10 cellular contexts compared by ENCODE assay signal in genomic region chr18:31042391-31043181, GRCh38. TPM values are rescaled to one million over a fixed set of nuclear protein-coding genes. Genes with fewer than 3 reads are reported as not detected.
A peak's percentile ranks its signal among the peaks of the same experiment; 100 is the strongest.
DNase-seq lines count a peak whose midpoint lies in the region; ATAC-seq and TF ChIP-seq lines count a peak whose summit lies in the region.
"Had no signal": no experiment of that assay in that cellular context is flagged by ENCODE, and none has a peak within 500 bp of the region (broad histone marks: within the 10 kb centered on the region; RNA-seq: fewer than 3 reads in every experiment).

TSS of gene DSC3 (minus strand) at chr18:31042742. CDS start at chr18:31042660, 82 bp downstream.

- peak; percentile 71 for ATAC-seq in mucosa of descending colon

- BruUV-seq in OCI-LY7 (replicated peaks; lab: Mats Ljungman, UMichigan): no TSS peak

- H3K36me3 ChIP-seq in mucosa of descending colon (ENCODE audit: low read depth) (no peaks in the 10 kb centered on the region), OCI-LY7 (ENCODE audit: insufficient read depth, low read length) (no peaks in the 10 kb centered on the region)

- intact Hi-C loops in dorsolateral prefrontal cortex (cut with DNase I): no loop called here
- intact Hi-C loops in mucosa of descending colon (cut with DNase I, micrococcal nuclease): no loop called here
- intact Hi-C loops in OCI-LY7 (cut with micrococcal nuclease; ENCODE audit: unreplicated experiment): no loop called here

- H3K4me1 ChIP-seq in mucosa of descending colon (ENCODE audit: low read depth) (peaks cover 18% of the 10 kb centered on the region), OCI-LY7 (ENCODE audit: insufficient read depth, low read length, poor library complexity, severe bottlenecking) (no peaks in the 10 kb centered on the region)

- H3K9me3 ChIP-seq in mucosa of descending colon: no peaks in the 10 kb centered on the region
- no peaks in the 10 kb centered on the region for H3K9me3 ChIP-seq in OCI-LY7 (ENCODE audit: low read length)

- CTCF ChIA-PET in OCI-LY7 (lab: Charles Lee; ENCODE audit: unreplicated experiment): no interaction called here

- H3K27ac ChIP-seq in dorsolateral prefrontal cortex (no peak within 1 kb of the TSS), OCI-LY7 (ENCODE audit: low read depth, low read length, poor library complexity, severe bottlenecking) (no peak within 1 kb of the TSS)

- no peak within 1 kb of the TSS for H2AFZ ChIP-seq in OCI-LY7 (ENCODE audit: low read length)

- no peaks in the 10 kb centered on the region for H3K9me2 ChIP-seq in OCI-LY7 (ENCODE audit: insufficient read depth, low read length)

- no peaks in the 10 kb centered on the region for H4K20me1 ChIP-seq in OCI-LY7 (ENCODE audit: insufficient read depth, low read length)

- peak within 1 kb of the TSS in 50 of 59 donors; percentile 2 to 61 (median 28) for H3K4me3 ChIP-seq in dorsolateral prefrontal cortex
- H3K4me3 ChIP-seq in mucosa of descending colon: no peak within 1 kb of the TSS
- H3K4me3 ChIP-seq in OCI-LY7 (ENCODE audit: low read depth, low read length, poor library complexity, severe bottlenecking): no peak within 1 kb of the TSS

- TF ChIP-seq CTCF in dorsolateral prefrontal cortex (IDR thresholded peaks at IDR 0.05 in 54 of 56, conservative IDR thresholded peaks at IDR 0.05 in 2 of 56; ENCODE audit: low read depth in 1 of 56, partially characterized antibody in 56 of 56): no peak
- no peak for TF ChIP-seq CTCF in mucosa of descending colon (IDR thresholded peaks at IDR 0.05)
- no peak for TF ChIP-seq CTCF in OCI-LY7 (conservative IDR thresholded peaks at IDR 0.05; ENCODE audit: low read length)

- peak; percentile 61 for DNase-seq in 8988T
- DNase-seq in LoVo (ENCODE audit: low spot score): peak; percentile 59
- DNase-seq in dorsolateral prefrontal cortex: no peak
- DNase-seq in mucosa of descending colon: peak; percentile 20 to 50 (median 49)
- DNase-seq in OCI-LY7 (ENCODE audit: low spot score): no peak
- no peak for DNase-seq in amniotic stem cell (lab: John Stamatoyannopoulos, UW)
- DNase-seq in anterior cingulate cortex (lab: John Stamatoyannopoulos, UW): no peak
- DNase-seq in NCI-H2196 (lab: John Stamatoyannopoulos, UW; ENCODE audit: unreplicated experiment): no peak

- POLR2A ChIA-PET in OCI-LY7 (lab: Charles Lee): no interaction called here

- peaks cover 4 to 74% (median 61%) of the 10 kb centered on the region in 45 donors for H3K27me3 ChIP-seq in dorsolateral prefrontal cortex

- no peak within 1 kb of the TSS for H3K4me2 ChIP-seq in OCI-LY7 (ENCODE audit: low read length)

- no peaks in the 10 kb centered on the region for H3K79me2 ChIP-seq in OCI-LY7 (ENCODE audit: insufficient read depth, low read depth, low read length)

RNA-seq across cellular contexts. Expression of gene DSC3, which starts in this region (rescaled TPM):
- 1 to 10 TPM in 1 of 120 experiments, under 1 TPM in 29, not detected in 90; 0.03 to 1.5 (median 0.22) TPM for total RNA-seq in dorsolateral prefrontal cortex
- total RNA-seq in mucosa of descending colon: under 1 TPM in 2 of 3 donors, not detected in 1; 0.19 to 0.61 TPM
- not detected in 2 replicates for total RNA-seq in OCI-LY7 (2014; rRNA removed; shearing (Covaris generic))
- total RNA-seq in OCI-LY7 (2022): not detected in 2 replicates
- total RNA-seq: Daoy, LHCN-M2 had no signal

Comparison
In these comparisons a context has a peak if more than half of its experiments do, and no peak if none do; other contexts are left out.
1. Peak in DNase-seq and ATAC-seq in mucosa of descending colon; RNA of the gene not detected or under 1 TPM.
2. DNase-seq: peak in 8988T (single experiment) and LoVo (single experiment); none in dorsolateral prefrontal cortex (0 of 10), OCI-LY7 (single experiment), amniotic stem cell (single experiment), anterior cingulate cortex (0 of 58) and NCI-H2196 (single experiment).
3. H3K4me3 ChIP-seq: peak in dorsolateral prefrontal cortex (50 of 59); none in mucosa of descending colon (single experiment) and OCI-LY7 (single experiment).